Comparison of ENCODE assay signal across 8 cellular contexts in genomic region chr4:170027181-170027829, GRCh38. TPM values are rescaled to one million over a fixed set of nuclear protein-coding genes. Genes with fewer than 3 reads are reported as not detected.
DNase-seq lines count a peak whose midpoint lies in the region; ATAC-seq and TF ChIP-seq lines count a peak whose summit lies in the region.

No MANE protein-coding gene starts in this region.

- intact Hi-C loops in Right ventricle myocardium inferior (cut with DNase I) = loop anchor here (5.0 kb wide), 1 partner anchor 415 kb away; the partner anchor contains the start of gene NEK1

- ATAC-seq in Right ventricle myocardium inferior (peak; percentile 94), omental fat pad (ENCODE audit: low FRiP score) (peak; percentile 90)

- no peak for TF ChIP-seq CTCF in HFF-Myc (IDR thresholded peaks at IDR 0.05; ENCODE audit: low read depth, low read length, missing control alignments)
- TF ChIP-seq CTCF in omental fat pad (IDR thresholded peaks at IDR 0.05) = no peak
- TF ChIP-seq CTCF in suprapubic skin (IDR thresholded peaks at IDR 0.05) = no peak

- WGBS in suprapubic skin = 3% methylated on average over 29 of the region's 37 CpGs

- H3K4me1 ChIP-seq in suprapubic skin = peaks cover 24% of the 10 kb centered on the region

- H3K27me3 ChIP-seq in suprapubic skin = no peaks in the 10 kb centered on the region

- H3K4me3 ChIP-seq in HFF-Myc (replicated peaks; ENCODE audit: low read depth, low read length) (peak overlapping the region; percentile 60), suprapubic skin (peak overlapping the region; percentile 98)

- no peak for TF ChIP-seq EP300 in suprapubic skin (IDR thresholded peaks at IDR 0.05)

- TF ChIP-seq POLR2A in suprapubic skin (IDR thresholded peaks at IDR 0.05) = no peak

- H3K27ac ChIP-seq in suprapubic skin = peak overlapping the region; percentile 95

- no peaks in the 10 kb centered on the region for H3K36me3 ChIP-seq in suprapubic skin

- no peaks in the 10 kb centered on the region for H3K9me3 ChIP-seq in suprapubic skin

- DNase-seq in GF-D8 (lab: John Stamatoyannopoulos, UW) (peak; percentile 85), HFF-Myc (ENCODE audit: extremely low read depth, low read depth) (peak; percentile 83), NAMALWA (ENCODE audit: low spot score) (peak; percentile 65), SW 1271 (lab: John Stamatoyannopoulos, UW) (peak; percentile 44 to 80), Right ventricle myocardium inferior (ENCODE audit: missing footprints) (peak; percentile 93), omental fat pad (ENCODE audit: low spot score) (peak; percentile 86), suprapubic skin (ENCODE audit: low spot score in 2 of 2) (peak; percentile 94 to 96)
- peak; percentile 81 for DNase-seq in activated naive CD8-positive, alpha-beta T cell treated with anti-CD3 and anti-CD28 coated beads, Interleukin-2, amount 50 U/mL, for 16 hours (ENCODE audit: low read depth, low spot score)

RNA-seq across cellular contexts. Expression of gene MFAP3L, which starts 1.1 kb away (rescaled TPM):
- total RNA-seq in Right ventricle myocardium inferior (7.0 TPM), omental fat pad (10 to 100 TPM in 2 of 4 donors, 1 to 10 TPM in 2; 4.0 to 14.2 (median 9.4) TPM), suprapubic skin (10 to 100 TPM; 41.4 to 67.0 (median 58.9) TPM)

Comparison
In these comparisons a context has a peak if more than half of its experiments do, and no peak if none do; other contexts are left out.
1. Peak in every context shown above with its lines: DNase-seq, ATAC-seq, H3K4me3 ChIP-seq and H3K27ac ChIP-seq.